In genomic region chr2:149597050-149598013, GRCh38 we compare ENCODE assay signal across 1 cellular context.
TF ChIP-seq lines count a peak whose summit lies in the region.

No MANE protein-coding gene starts in this region.

TF ChIP-seq in WTC11, 78 proteins besides CTCF, POLR2A, EP300 and RAD21 (continued from another document):
- TF ChIP-seq AR (CRISPR knock-in tag; IDR thresholded peaks at IDR 0.05) (no peak), GTF2I (CRISPR knock-in tag; conservative IDR thresholded peaks at IDR 0.05) (no peak), SOX15 (CRISPR knock-in tag; IDR thresholded peaks at IDR 0.05) (no peak), KAT7 (CRISPR knock-in tag; IDR thresholded peaks at IDR 0.05; ENCODE audit: borderline replicate concordance) (no peak), NR1H2 (CRISPR knock-in tag; IDR thresholded peaks at IDR 0.05) (no peak), MXD4 (CRISPR knock-in tag; IDR thresholded peaks at IDR 0.05; ENCODE audit: borderline replicate concordance) (no peak)
